Comparison of ENCODE assay signal across 32 cellular contexts in genomic region chr7:69632280-69632679, GRCh38.
"Had no signal": no experiment of that assay in that cellular context is flagged by ENCODE, and none has a peak within 500 bp of the region (broad histone marks: within the 10 kb centered on the region; RNA-seq: fewer than 3 reads in every experiment).

No MANE protein-coding gene starts in this region.

- H3K27ac Mint-ChIP-seq: activated B cell treated with CpG ODN at 0.5 μM for 24 hours; activated CD8-positive, alpha-beta T cell treated with anti-CD3 and anti-CD28 coated beads for 36 hours; activated naive CD8-positive, alpha-beta T cell; activated T-helper 17 cell treated with anti-CD3 and anti-CD28 coated beads, Interleukin-2, amount 50 U/mL, for 72 hours; endodermal cell; T-helper 17 cell; T-helper 2 cell treated with Interferon-gamma antibody and Interleukin-4, amounts not matched to agents 5 μg/mL and 100 μg/mL, for 36 hours had no signal

- DNase-seq: activated B cell treated with CpG ODN at 0.5 μM for 24 hours; activated CD4-positive, alpha-beta T cell treated with anti-CD3 and anti-CD28 coated beads for 48 hours; activated CD4-positive, alpha-beta T cell treated with anti-CD3 and anti-CD28 coated beads, Interleukin-2, amount 50 U/mL, for 1 hour; activated CD4-positive, alpha-beta T cell treated with anti-CD3 and anti-CD28 coated beads, Interleukin-2, amount 50 U/mL, for 48 hours; activated CD8-positive, alpha-beta memory T cell treated with anti-CD3 and anti-CD28 coated beads for 24 hours; activated CD8-positive, alpha-beta T cell treated with anti-CD3 and anti-CD28 coated beads for 36 hours; activated effector memory CD4-positive, alpha-beta T cell treated with Interleukin-2 at 50 U/mL for 16 hours; activated gamma-delta T cell treated with Interleukin-2 at 50 U/mL for 16 hours; activated naive CD4-positive, alpha-beta T cell treated with anti-CD3 and anti-CD28 coated beads, Interleukin-2, amount 50 U/mL, for 16 hours; activated naive CD4-positive, alpha-beta T cell treated with Interleukin-2 at 50 U/mL for 16 hours; activated T-cell treated with anti-CD3 and anti-CD28 coated beads, Interleukin-2, amount 50 U/mL, for 4 hours; amniotic stem cell; anterior cingulate cortex; body of pancreas; caudate nucleus; cerebellar nuclear complex; colonic mucosa; dorsolateral prefrontal cortex; effector memory CD4-positive, alpha-beta T cell; endodermal cell; foreskin fibroblast; glutamatergic neuron; heart left ventricle; T-helper 1 cell; T-helper 17 cell; T1000; WERI-Rb-1 had no signal

- H3K27me3 ChIP-seq: body of pancreas, colonic mucosa, dorsolateral prefrontal cortex, heart left ventricle had no signal

- H3K9me3 ChIP-seq: body of pancreas, colonic mucosa, heart left ventricle had no signal

- H3K27me3 Mint-ChIP-seq: activated B cell treated with CpG ODN at 0.5 μM for 24 hours, T-helper 17 cell had no signal

- H3K9me3 Mint-ChIP-seq: activated B cell treated with CpG ODN at 0.5 μM for 24 hours; activated CD8-positive, alpha-beta T cell treated with anti-CD3 and anti-CD28 coated beads for 36 hours; activated T-cell treated with anti-CD3 and anti-CD28 coated beads, Interleukin-2, amount 50 U/mL, for 4 hours; activated T-helper 17 cell treated with anti-CD3 and anti-CD28 coated beads, Interleukin-2, amount 50 U/mL, for 72 hours; endodermal cell; T-helper 2 cell treated with Interferon-gamma antibody and Interleukin-4, amounts not matched to agents 5 μg/mL and 100 μg/mL, for 36 hours had no signal

- H3K4me3 ChIP-seq: body of pancreas, colonic mucosa, dorsolateral prefrontal cortex, heart left ventricle had no signal

- H3K4me1 Mint-ChIP-seq: activated T-helper 17 cell treated with anti-CD3 and anti-CD28 coated beads, Interleukin-2, amount 50 U/mL, for 72 hours; T-helper 17 cell had no signal

- H3K4me3 Mint-ChIP-seq: activated B cell treated with CpG ODN at 0.5 μM for 24 hours; activated CD8-positive, alpha-beta T cell treated with anti-CD3 and anti-CD28 coated beads for 36 hours; activated naive CD8-positive, alpha-beta T cell; activated T-cell treated with anti-CD3 and anti-CD28 coated beads, Interleukin-2, amount 50 U/mL, for 4 hours; activated T-helper 17 cell treated with anti-CD3 and anti-CD28 coated beads, Interleukin-2, amount 50 U/mL, for 72 hours; endodermal cell; T-helper 17 cell; T-helper 2 cell treated with Interferon-gamma antibody and Interleukin-4, amounts not matched to agents 5 μg/mL and 100 μg/mL, for 36 hours had no signal

- H3K27ac ChIP-seq: body of pancreas, colonic mucosa, dorsolateral prefrontal cortex, heart left ventricle, WERI-Rb-1 had no signal

- ATAC-seq: activated CD4-positive, CD25-positive, alpha-beta regulatory T cell treated with anti-CD3 and anti-CD28 coated beads, Interleukin-2, amount 50 U/mL, for 24 hours; activated CD8-positive, alpha-beta T cell treated with anti-CD3 and anti-CD28 coated beads for 36 hours; activated T-cell treated with anti-CD3 and anti-CD28 coated beads, Interleukin-2, amount 50 U/mL, for 4 hours; activated T-helper 17 cell treated with anti-CD3 and anti-CD28 coated beads, Interleukin-2, amount 50 U/mL, for 72 hours; body of pancreas; esophagus mucosa; heart left ventricle; T-helper 17 cell had no signal

- H3K36me3 ChIP-seq: colonic mucosa, heart left ventricle, WERI-Rb-1 had no signal

- H3K4me1 ChIP-seq: body of pancreas, colonic mucosa had no signal

- H3K36me3 Mint-ChIP-seq: activated naive CD8-positive, alpha-beta T cell had no signal
